ENCODE assay signal across 1 cellular context in the genomic region with DNA sequence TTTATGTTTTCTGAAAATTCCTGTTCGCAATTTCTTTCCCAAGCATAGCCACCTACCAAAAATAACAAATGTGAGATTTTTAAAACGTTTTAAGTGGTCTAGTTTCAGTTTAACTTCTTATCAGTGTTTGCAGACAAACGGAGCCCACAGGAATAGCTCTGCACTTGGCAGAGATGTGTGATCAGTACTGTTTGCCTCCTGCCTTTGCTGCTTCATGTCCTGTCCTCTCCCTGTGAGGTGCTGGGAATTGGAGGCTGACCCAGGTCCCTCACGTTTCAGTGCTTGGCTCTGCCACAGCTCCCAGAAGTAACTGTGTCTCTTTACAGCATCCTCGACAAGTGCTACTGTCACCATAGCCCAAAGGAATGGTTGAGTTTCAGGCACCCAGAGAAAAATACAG.
A peak's percentile ranks its signal among the peaks of the same experiment; 100 is the strongest.
TF ChIP-seq lines count a peak whose summit lies in the region.

No MANE protein-coding gene starts in this region.

TF ChIP-seq in K562, 482 proteins besides CTCF, POLR2A, EP300 and RAD21:
- no peak for TF ChIP-seq TAF7 (tag; IDR thresholded peaks at IDR 0.05)
- no peak for TF ChIP-seq ZNF143 (CRISPR knock-in tag; IDR thresholded peaks at IDR 0.05)
- no peak for TF ChIP-seq NFE2L1 (tag; IDR thresholded peaks at IDR 0.05; ENCODE audit: borderline replicate concordance, low read depth)
- TF ChIP-seq CBFA2T3 (IDR thresholded peaks at IDR 0.05): 0 out of 2 replicates have a peak, but pooled peaks have one; percentile 25
